In genomic region chr9:125435776-125436612, GRCh38 we compare ENCODE assay signal across 15 cellular contexts.
"Had no signal": no experiment of that assay in that cellular context is flagged by ENCODE, and none has a peak within 500 bp of the region (broad histone marks: within the 10 kb centered on the region; RNA-seq: fewer than 3 reads in every experiment).

No MANE protein-coding gene starts in this region.

- H3K4me3 ChIP-seq: ascending aorta, heart right ventricle, sigmoid colon, suprapubic skin, upper lobe of left lung had no signal

- H3K27ac ChIP-seq: ascending aorta, heart right ventricle, sigmoid colon, suprapubic skin, upper lobe of left lung had no signal

- H3K9me3 ChIP-seq: ascending aorta, heart right ventricle, sigmoid colon, suprapubic skin, upper lobe of left lung had no signal

- H3K27me3 ChIP-seq: ascending aorta, heart right ventricle, sigmoid colon, suprapubic skin, upper lobe of left lung had no signal

- FAIRE-seq: bronchial epithelial cell, colon, frontal cortex, keratinocyte had no signal

- H3K4me1 ChIP-seq: ascending aorta, sigmoid colon, suprapubic skin, upper lobe of left lung had no signal

- DNase-seq: activated CD4-positive, alpha-beta T cell treated with anti-CD3 and anti-CD28 coated beads, Interleukin-2, amount 50 U/mL, for 1 hour; activated T-cell treated with anti-CD3 and anti-CD28 coated beads, Interleukin-2, amount 50 U/mL, for 1 hour; effector CD4-positive, alpha-beta T cell; heart right ventricle; left ventricle myocardium superior; stimulated activated CD4-positive, alpha-beta T cell treated with anti-CD3 and anti-CD28 coated beads, Interleukin-2, amount 100 ng/mL, for 24 hours; stimulated activated naive CD4-positive, alpha-beta T cell had no signal
